8 cellular contexts compared by ENCODE assay signal in genomic region chr5:134411546-134412266, GRCh38. TPM values are rescaled to one million over a fixed set of nuclear protein-coding genes. Genes with fewer than 3 reads are reported as not detected.
DNase-seq lines count a peak whose midpoint lies in the region; ATAC-seq and TF ChIP-seq lines count a peak whose summit lies in the region.

CDKN2AIPNL (minus strand) TSS chr5:134411881; CDS start chr5:134411854, 27 bp downstream.

- no peaks in the 10 kb centered on the region for H3K36me3 ChIP-seq in right lobe of liver

- 4% methylated on average over 11 of the region's 61 CpGs for WGBS in right lobe of liver (ENCODE audit: insufficient coverage, low coverage, low lambda C conversion rate, missing lambda C conversion rate)

- peak within 1 kb of the TSS; percentile 69 to 95 (median 77) for H3K4me3 ChIP-seq in right lobe of liver

- intact Hi-C loops in right lobe of liver (cut with DNase I): loop anchor here in 1 of 2 donors (10.0 kb wide), 1 partner anchor 123 kb away; no protein-coding TSS in a partner anchor

- no peaks in the 10 kb centered on the region for H3K27me3 ChIP-seq in right lobe of liver

- no peaks in the 10 kb centered on the region for H3K9me3 ChIP-seq in right lobe of liver

- peak within 1 kb of the TSS; percentile 85 to 91 (median 88) for H3K27ac ChIP-seq in right lobe of liver

- peak; percentile 78 for TF ChIP-seq POLR2A in right lobe of liver (IDR thresholded peaks at IDR 0.05)

- DNase-seq in CD1c-positive myeloid dendritic cell (ENCODE audit: extremely low spot score) (peak; percentile 89), NCI-H69 (lab: John Stamatoyannopoulos, UW) (peak; percentile 95), dermis blood vessel endothelial cell (peak; percentile 94), right lobe of liver (peak; percentile 94 to 95 (median 95))
- DNase-seq in activated CD4-positive, alpha-beta T cell treated with anti-CD3 and anti-CD28 coated beads, Interleukin-2, amount 50 U/mL, for 48 hours: peak; percentile 89 to 91
- DNase-seq in stimulated activated CD4-positive, alpha-beta T cell treated with anti-CD3 and anti-CD28 coated beads, Interleukin-4, amount 100 ng/mL, for 4 hours: peak; percentile 87 to 89

- peak; percentile 96 for ATAC-seq in GM19328 (IDR thresholded peaks at IDR 0.05; ENCODE audit: unreplicated experiment)
- peak; percentile 89 for ATAC-seq in HG03469 (IDR thresholded peaks at IDR 0.05; ENCODE audit: unreplicated experiment)
- ATAC-seq in right lobe of liver: peak; percentile 86 to 94 (median 90)

- TF ChIP-seq CTCF in right lobe of liver (IDR thresholded peaks at IDR 0.05): peak; percentile 77 to 97 (median 82)

- peaks cover 0 to 33% (median 12%) of the 10 kb centered on the region in 4 donors for H3K4me1 ChIP-seq in right lobe of liver

RNA-seq across cellular contexts. Expression of gene CDKN2AIPNL, which starts in this region (rescaled TPM):
- total RNA-seq in dermis blood vessel endothelial cell (27.1 and 28.8 TPM in 2 replicates), right lobe of liver (10 to 100 TPM in 2 of 6 experiments, 1 to 10 TPM in 4; 5.1 to 10.8 (median 7.8) TPM)

Comparison
In these comparisons a context has a peak if more than half of its experiments do, and no peak if none do; other contexts are left out.
1. Peak in every context shown above with its lines: DNase-seq, ATAC-seq, H3K4me3 ChIP-seq and H3K27ac ChIP-seq.